In genomic region chr3:183591881-183592521, GRCh38 we compare ENCODE assay signal across 9 cellular contexts. TPM values are rescaled to one million over a fixed set of nuclear protein-coding genes. Genes with fewer than 3 reads are reported as not detected.
DNase-seq lines count a peak whose midpoint lies in the region; ATAC-seq and TF ChIP-seq lines count a peak whose summit lies in the region.
"Had no signal": no experiment of that assay in that cellular context is flagged by ENCODE, and none has a peak within 500 bp of the region (broad histone marks: within the 10 kb centered on the region; RNA-seq: fewer than 3 reads in every experiment).

No MANE protein-coding gene starts in this region.

- H3K4me1 Mint-ChIP-seq in activated CD4-positive, alpha-beta memory T cell treated with anti-CD3 and anti-CD28 coated beads for 36 hours (ENCODE audit: low read depth), result peaks cover 32% of the 10 kb centered on the region
- peaks cover 13 to 16% of the 10 kb centered on the region in 2 donors for H3K4me1 Mint-ChIP-seq in natural killer cell

- H3K4me3 Mint-ChIP-seq in activated CD4-positive, alpha-beta memory T cell treated with anti-CD3 and anti-CD28 coated beads for 36 hours, result peak overlapping the region; percentile 59
- H3K4me3 Mint-ChIP-seq in natural killer cell, result peak overlapping the region; percentile 54

- H3K27ac ChIP-seq in DOHH2 (ENCODE audit: low read depth, low read length), result peak overlapping the region; percentile 95
- no peak overlapping the region for H3K27ac ChIP-seq in RWPE1
- H3K27ac ChIP-seq in SJCRH30, result no peak overlapping the region
- H3K27ac ChIP-seq: SK-N-MC had no signal

- H3K4me2 ChIP-seq in DOHH2 (ENCODE audit: low read length), result peak overlapping the region; percentile 82

- peaks cover 67% of the 10 kb centered on the region for H3K4me1 ChIP-seq in DOHH2 (ENCODE audit: control insufficient read depth, low read length)
- H3K4me1 ChIP-seq in SJCRH30, result no peaks in the 10 kb centered on the region

- H3K4me3 ChIP-seq in DOHH2 (ENCODE audit: low read length), result peak overlapping the region; percentile 59
- H3K4me3 ChIP-seq in SJCRH30, result no peak overlapping the region
- H3K4me3 ChIP-seq: SK-N-MC had no signal

- H3F3A ChIP-seq in DOHH2 (ENCODE audit: control insufficient read depth, insufficient read depth), result peaks cover 33% of the 10 kb centered on the region

- POLR2A ChIA-PET in activated CD4-positive, alpha-beta memory T cell treated with anti-CD3 and anti-CD28 coated beads for 36 hours (lab: Charles Lee), result interaction anchor here (1.3 to 1.7 kb wide), 2 partner anchors 39 to 123 kb away, joined by 3 to 4 read pairs; no protein-coding TSS in a partner anchor
- POLR2A ChIA-PET in RWPE1 (lab: Yijun Ruan, JAX; ENCODE audit: low non-redundant PET), result no interaction called here

- TF ChIP-seq CTCF in DOHH2 (IDR thresholded peaks at IDR 0.05; ENCODE audit: low read depth, low read length, poor library complexity, severe bottlenecking) (peak; percentile 81), natural killer cell (IDR thresholded peaks at IDR 0.05) (peak; percentile 50), RWPE1 (conservative IDR thresholded peaks at IDR 0.05; ENCODE audit: low read depth) (no peak)

- DNase-seq in activated CD4-positive, alpha-beta memory T cell treated with anti-CD3 and anti-CD28 coated beads for 36 hours, result no peak
- DNase-seq in natural killer cell (no peak), RWPE1 (ENCODE audit: low spot score) (no peak), SJCRH30 (no peak), NCI-H524 treated with DMSO at 0.1 percent for 48 hours (lab: John Stamatoyannopoulos, UW) (no peak)

- no peaks in the 10 kb centered on the region for H3K27me3 ChIP-seq in DOHH2 (ENCODE audit: control insufficient read depth, low read length)
- no peaks in the 10 kb centered on the region for H3K27me3 ChIP-seq in SJCRH30

- no peaks in the 10 kb centered on the region for H4K20me1 ChIP-seq in DOHH2 (ENCODE audit: control insufficient read depth, insufficient read depth, low read depth, low read length)

- no peaks in the 10 kb centered on the region for H3K9me2 ChIP-seq in DOHH2 (replicated peaks; ENCODE audit: control insufficient read depth, low read length)

- peaks cover 2% of the 10 kb centered on the region for H3K36me3 Mint-ChIP-seq in activated CD4-positive, alpha-beta memory T cell treated with anti-CD3 and anti-CD28 coated beads for 36 hours
- no peaks in the 10 kb centered on the region for H3K36me3 Mint-ChIP-seq in natural killer cell

- peaks cover 6% of the 10 kb centered on the region for H3K36me3 ChIP-seq in DOHH2 (ENCODE audit: control insufficient read depth, low read length)
- H3K36me3 ChIP-seq in SJCRH30, result no peaks in the 10 kb centered on the region

- intact Hi-C loops in activated CD4-positive, alpha-beta memory T cell treated with anti-CD3 and anti-CD28 coated beads for 36 hours (cut with micrococcal nuclease), result loop anchor here (1.0 to 5.0 kb wide), 5 partner anchors 37 to 123 kb away; partner anchors contain the start of genes KLHL24 and KLHL6
- intact Hi-C loops in natural killer cell (cut with micrococcal nuclease), result loop anchor here (1.0 kb wide), 1 partner anchor 123 kb away; no protein-coding TSS in a partner anchor

- peaks cover 2% of the 10 kb centered on the region for H3K9me3 Mint-ChIP-seq in activated CD4-positive, alpha-beta memory T cell treated with anti-CD3 and anti-CD28 coated beads for 36 hours
- H3K9me3 Mint-ChIP-seq in natural killer cell, result no peaks in the 10 kb centered on the region

- no peaks in the 10 kb centered on the region for H3K79me2 ChIP-seq in DOHH2 (ENCODE audit: control insufficient read depth, low read length)

- ATAC-seq in GM19395 (IDR thresholded peaks at IDR 0.05; ENCODE audit: unreplicated experiment) (peak; percentile 96), HG03196 (IDR thresholded peaks at IDR 0.05; ENCODE audit: unreplicated experiment) (peak; percentile 95), natural killer cell (peak in 1 of 3 donors; percentile 38)

- no peaks in the 10 kb centered on the region for H3K9me3 ChIP-seq in DOHH2 (ENCODE audit: control insufficient read depth, insufficient read depth, low read length)
- no peaks in the 10 kb centered on the region for H3K9me3 ChIP-seq in SJCRH30 (replicated peaks)

- H3K27me3 Mint-ChIP-seq in activated CD4-positive, alpha-beta memory T cell treated with anti-CD3 and anti-CD28 coated beads for 36 hours, result no peaks in the 10 kb centered on the region
- peaks cover 0 to 12% of the 10 kb centered on the region in 2 donors for H3K27me3 Mint-ChIP-seq in natural killer cell (ENCODE audit: low read depth in 2 of 2)

- H3K27ac Mint-ChIP-seq in activated CD4-positive, alpha-beta memory T cell treated with anti-CD3 and anti-CD28 coated beads for 36 hours, result peak overlapping the region; percentile 69
- H3K27ac Mint-ChIP-seq in natural killer cell, result peak overlapping the region in 1 of 2 donors; percentile 40

- CTCF ChIA-PET in activated CD4-positive, alpha-beta memory T cell treated with anti-CD3 and anti-CD28 coated beads for 36 hours (lab: Charles Lee), result interaction anchor here (0.5 to 2.4 kb wide), 19 partner anchors 12 to 557 kb away, joined by 3 to 14 read pairs (median 4); partner anchors contain the start of gene KLHL24
- CTCF ChIA-PET in RWPE1 (lab: Yijun Ruan, JAX), result interaction anchor here (0.6 kb wide), 1 partner anchor 202 kb away, joined by 3 read pairs; no protein-coding TSS in a partner anchor

RNA-seq across cellular contexts. Expression of gene KLHL6, which starts 36.5 kb away (rescaled TPM):
- total RNA-seq in activated CD4-positive, alpha-beta memory T cell treated with anti-CD3 and anti-CD28 coated beads for 36 hours, result 10 to 100 TPM; 63.5 to 65.2 TPM
- total RNA-seq in natural killer cell, result 10 to 100 TPM; 10.9 to 17.3 (median 13.6) TPM
- total RNA-seq in SJCRH30 (2014; rRNA removed; shearing (Covaris generic)), result not detected in 2 replicates

RNA-seq across cellular contexts. Expression of gene KLHL24, which starts 43.4 kb away (rescaled TPM):
- 10 to 100 TPM; 15.6 to 19.5 TPM for total RNA-seq in activated CD4-positive, alpha-beta memory T cell treated with anti-CD3 and anti-CD28 coated beads for 36 hours
- 100 to 1,000 TPM; 140 to 189 (median 177) TPM for total RNA-seq in natural killer cell
- total RNA-seq in SJCRH30 (2014; rRNA removed; shearing (Covaris generic)), result 9.5 and 14.0 TPM in 2 replicates

Comparison
In these comparisons a context has a peak if more than half of its experiments do, and no peak if none do; other contexts are left out.
1. RNA of gene KLHL6, which starts 36.5 kb away (total RNA-seq): 63.5 to 65.2 TPM in activated CD4-positive, alpha-beta memory T cell treated with anti-CD3 and anti-CD28 coated beads for 36 hours and 10.9 to 17.3 TPM in natural killer cell; not detected in SJCRH30; every median in the first group is over 10 times any median in the second.